Comparison of ENCODE assay signal across 25 cellular contexts in the genomic region with DNA sequence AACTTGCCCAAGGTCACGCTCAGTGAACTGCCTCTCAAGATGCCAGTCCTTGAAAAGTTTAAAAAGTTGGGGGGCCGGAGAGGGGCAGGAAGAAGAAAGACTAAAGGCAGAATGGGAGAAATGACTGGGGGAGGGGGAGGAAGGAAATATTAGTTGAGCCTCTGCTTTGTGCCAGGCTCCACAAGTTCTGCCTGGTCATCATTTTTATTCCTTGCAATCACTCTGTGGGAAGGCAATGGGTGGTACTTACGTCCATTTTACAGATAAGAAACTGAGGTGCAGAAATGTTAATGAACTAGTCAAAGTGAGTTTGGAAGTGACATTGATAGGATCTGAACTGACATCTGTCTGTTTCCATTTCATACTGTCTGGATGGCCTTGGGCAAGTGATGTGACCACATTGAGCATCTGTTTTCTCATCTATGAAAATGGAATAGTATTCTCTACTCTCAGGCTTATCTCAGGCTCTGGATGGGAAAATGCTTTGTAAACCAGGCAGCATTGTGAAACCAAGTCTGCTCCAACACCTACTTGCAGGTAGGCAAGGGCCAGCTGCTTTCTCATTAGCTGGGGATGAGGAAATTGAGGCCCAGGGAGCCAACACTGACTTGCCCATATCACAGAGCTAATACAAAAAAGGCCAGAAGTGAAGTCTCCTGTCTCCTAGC. TPM values are rescaled to one million over a fixed set of nuclear protein-coding genes. Genes with fewer than 3 reads are reported as not detected.
DNase-seq lines count a peak whose midpoint lies in the region; ATAC-seq, FAIRE-seq and TF ChIP-seq lines count a peak whose summit lies in the region.
"Had no signal": no experiment of that assay in that cellular context is flagged by ENCODE, and none has a peak within 500 bp of the region (broad histone marks: within the 10 kb centered on the region; RNA-seq: fewer than 3 reads in every experiment).

No MANE protein-coding gene starts in this region.

- H3K9me3 ChIP-seq in A549 (no peaks in the 10 kb centered on the region), A673 (ENCODE audit: low read depth, low read length, poor library complexity, severe bottlenecking) (no peaks in the 10 kb centered on the region), SK-N-MC (ENCODE audit: low read depth, low read length) (no peaks in the 10 kb centered on the region), upper lobe of right lung (no peaks in the 10 kb centered on the region)
- H3K9me3 ChIP-seq: BE2C had no signal

- no peak for TF ChIP-seq EP300 in A549 (IDR thresholded peaks at IDR 0.05)

- 73% methylated on average over 3 of the region's 3 CpGs for whole genome bisulfite sequencing in A549 (ENCODE audit: missing lambda C conversion rate)

- intact Hi-C loops in A673 (cut with micrococcal nuclease; ENCODE audit: unreplicated experiment) (no loop called here), upper lobe of right lung (cut with DNase I) (no loop called here)

- H3K36me3 ChIP-seq in A673 (ENCODE audit: insufficient read depth, low read length, poor library complexity, severe bottlenecking) (peaks cover 2% of the 10 kb centered on the region), SK-N-MC (ENCODE audit: insufficient read depth, low read length) (no peaks in the 10 kb centered on the region), upper lobe of right lung (no peaks in the 10 kb centered on the region)
- H3K36me3 ChIP-seq: BE2C had no signal

- no peak for TF ChIP-seq RAD21 in A549 (conservative IDR thresholded peaks at IDR 0.05 in 1 of 2, IDR thresholded peaks at IDR 0.05 in 1 of 2)

- BruUV-seq in A673 (replicated peaks; lab: Mats Ljungman, UMichigan) = no TSS peak

- DNase-seq in A549 (ENCODE audit: low read depth in 1 of 2, low spot score in 1 of 2) = no peak
- no peak for DNase-seq in A673 (ENCODE audit: low spot score)
- no peak for DNase-seq in SK-N-MC (ENCODE audit: low read depth, low spot score)
- DNase-seq in upper lobe of right lung = no peak
- DNase-seq: ACHN; AML-193; BE2C; CD4-positive, alpha-beta T cell; CD8-positive, alpha-beta memory T cell; DMS 273 treated with DMSO at 0.1 percent for 48 hours; DMS79; EL; GDM1; H9 had no signal

- ATAC-seq in A549 = no peak
- ATAC-seq in esophagus mucosa = no peak
- no peak for ATAC-seq in HG03342 (IDR thresholded peaks at IDR 0.05; ENCODE audit: unreplicated experiment)
- no peak for ATAC-seq in upper lobe of right lung
- ATAC-seq: GM12878, GM23338, HCT116 had no signal

- POLR2A ChIA-PET in A549 (lab: Yijun Ruan, JAX) = no interaction called here
- POLR2A ChIA-PET in A673 (lab: Charles Lee; ENCODE audit: low non-redundant PET) = no interaction called here

- no peak for FAIRE-seq in A549 (lab: Jason Lieb, UNC)
- FAIRE-seq: D721Med, GM12878, GM19239 had no signal

- H3K27me3 ChIP-seq in A673 (replicated peaks; ENCODE audit: insufficient read depth, low read depth, low read length, poor library complexity) (no peaks in the 10 kb centered on the region), upper lobe of right lung (no peaks in the 10 kb centered on the region)
- H3K27me3 ChIP-seq: BLaER1 treated with 17β-estradiol and CSF1 and Interleukin-3, amounts not matched to agents 10 nM and 100 nM had no signal

- CTCF ChIA-PET in A549 (lab: Yijun Ruan, JAX) (interaction anchor here (1.0 to 9.0 kb wide), 5 partner anchors 9 to 138 kb away, joined by 3 to 80 read pairs (median 7); partner anchors contain the start of gene ASIC2), A673 (lab: Charles Lee) (no interaction called here)

- TF ChIP-seq CTCF in A549 (IDR thresholded peaks at IDR 0.05) = no peak
- TF ChIP-seq CTCF in A673 (conservative IDR thresholded peaks at IDR 0.05; ENCODE audit: low read depth, low read length) = no peak
- no peak for TF ChIP-seq CTCF in upper lobe of right lung (IDR thresholded peaks at IDR 0.05)

- H3K4me1 ChIP-seq in A549 = no peaks in the 10 kb centered on the region
- H3K4me1 ChIP-seq in A673 (ENCODE audit: insufficient read depth, low read length, poor library complexity, severe bottlenecking) = peaks cover 42% of the 10 kb centered on the region
- H3K4me1 ChIP-seq in upper lobe of right lung = no peaks in the 10 kb centered on the region
- H3K4me1 ChIP-seq: BE2C had no signal

- H3K4me2 ChIP-seq in A549 = no peak overlapping the region
- H3K4me2 ChIP-seq: BLaER1 treated with 17β-estradiol and CSF1 and Interleukin-3, amounts not matched to agents 10 nM and 100 nM; GM23338 had no signal

- no peak for TF ChIP-seq POLR2A in A549 (IDR thresholded peaks at IDR 0.05; ENCODE audit: low read length)

- no peak overlapping the region for H3K27ac ChIP-seq in A549
- peak overlapping the region; percentile 62 for H3K27ac ChIP-seq in A673 (ENCODE audit: low read depth, low read length, poor library complexity, severe bottlenecking)
- H3K27ac ChIP-seq in SK-N-MC = peak overlapping the region; percentile 98
- H3K27ac ChIP-seq in upper lobe of right lung = no peak overlapping the region
- H3K27ac ChIP-seq: BLaER1 treated with 17β-estradiol and CSF1 and Interleukin-3, amounts not matched to agents 10 nM and 100 nM had no signal

- no peak overlapping the region for H3K4me3 ChIP-seq in A549
- H3K4me3 ChIP-seq in A673 (ENCODE audit: low read depth, low read length, poor library complexity, severe bottlenecking) = no peak overlapping the region
- peak overlapping the region; percentile 26; the same call in 1 of the 2 replicates for H3K4me3 ChIP-seq in SK-N-MC
- H3K4me3 ChIP-seq in upper lobe of right lung = no peak overlapping the region
- H3K4me3 ChIP-seq: BLaER1 treated with 17β-estradiol and CSF1 and Interleukin-3, amounts not matched to agents 10 nM and 100 nM; GM12878; GM23338 had no signal

- no peak overlapping the region for H3K9ac ChIP-seq in SK-N-MC (ENCODE audit: insufficient read length)
- H3K9ac ChIP-seq: BLaER1 treated with 17β-estradiol and CSF1 and Interleukin-3, amounts not matched to agents 10 nM and 100 nM had no signal

TF ChIP-seq in A549, 52 proteins besides CTCF, POLR2A, EP300 and RAD21:
- no peak for TF ChIP-seq RARB (CRISPR knock-in tag; IDR thresholded peaks at IDR 0.05)
- TF ChIP-seq MAFK (IDR thresholded peaks at IDR 0.05; ENCODE audit: partially characterized antibody) = peak; percentile 70
TF ChIP-seq in A549: peak in this region for 1.

RNA-seq across cellular contexts. Expression of gene ASIC2, which starts 19.2 kb away (rescaled TPM):
- polyA plus RNA-seq in A549 (2011; rRNA removed) = 1.9 and 2.2 TPM in 2 replicates
- polyA plus RNA-seq in A549 (2012; cell fraction: cytosol; rRNA removed) = 1.0 and 1.5 TPM in 2 replicates
- 1.3 and 1.7 TPM in 2 replicates for polyA plus RNA-seq in A549 (2012; cell fraction: nucleus; rRNA removed)
- 1.5 to 1.9 TPM (median 1.6 TPM) in 3 replicates for polyA plus RNA-seq in A549 (2017; fragmentation: RNase III; extraction: RNeasy Plus Mini Kit Qiagen cat#74134 plus additional on column Dnase treatment)
- polyA minus RNA-seq in A549 (2011; rRNA and poly(A)+ RNA removed) = 2.8 and 3.7 TPM in 2 replicates
- total RNA-seq in A673 (2021) = 8.6 and 13.0 TPM in 2 replicates
- not detected for total RNA-seq in esophagus mucosa
- not detected for total RNA-seq in upper lobe of right lung
- total RNA-seq: A172; CD4-positive, alpha-beta T cell; CD8-positive, alpha-beta memory T cell; GM12878; H4 had no signal
- polyA plus RNA-seq: CD14-positive monocyte; CD8-positive, alpha-beta memory T cell; GM12878 had no signal

Comparison
In these comparisons a context has a peak if more than half of its experiments do, and no peak if none do; other contexts are left out.
1. H3K27ac ChIP-seq: peak in A673 (single experiment) and SK-N-MC (single experiment); none in A549 (0 of 2) and upper lobe of right lung (single experiment).